In the genomic region with DNA sequence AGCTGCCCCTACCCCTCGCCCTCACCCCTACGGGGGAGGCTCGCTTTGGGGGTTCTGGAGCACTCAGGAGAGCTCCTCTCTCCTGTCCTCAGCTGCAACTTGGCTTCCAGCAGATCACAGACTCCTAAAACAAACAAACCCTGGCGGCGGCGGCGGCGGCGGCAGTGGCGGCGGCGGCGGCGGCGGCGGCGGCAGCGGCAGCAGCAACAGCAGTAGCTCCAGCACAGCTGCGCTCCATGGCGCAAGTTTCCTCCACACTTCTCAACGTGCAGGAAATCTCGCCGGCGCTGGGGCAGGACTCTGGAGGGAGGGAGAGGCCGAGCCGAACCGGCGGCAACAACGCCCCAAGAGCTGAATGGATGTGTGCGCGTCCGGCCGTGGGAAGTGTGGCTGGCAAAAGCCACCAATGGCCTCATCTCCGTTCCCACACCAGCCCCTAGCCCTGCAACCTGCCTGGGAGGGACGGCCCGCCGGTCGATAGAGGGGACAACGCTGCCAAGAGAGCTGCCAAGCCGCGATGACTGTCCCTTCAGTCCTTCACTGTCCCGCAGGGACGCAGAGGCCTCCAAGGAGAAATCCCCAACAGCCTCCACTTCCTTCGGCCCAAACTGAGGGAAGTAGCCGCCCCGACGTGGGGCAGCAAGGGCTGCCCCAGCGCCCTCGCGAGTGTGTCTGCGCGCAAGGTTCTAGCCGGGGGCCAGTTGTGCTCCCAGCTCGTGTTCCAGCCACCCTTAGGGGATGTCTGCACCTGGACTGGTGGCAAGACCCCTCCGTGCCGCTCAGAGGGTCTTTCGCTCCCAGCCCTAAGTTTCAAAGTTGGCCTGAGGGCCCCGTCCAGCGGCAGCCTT, we compare ENCODE assay signal across 9 cellular contexts. TPM values are rescaled to one million over a fixed set of nuclear protein-coding genes. Genes with fewer than 3 reads are reported as not detected.
DNase-seq lines count a peak whose midpoint lies in the region; ATAC-seq and TF ChIP-seq lines count a peak whose summit lies in the region.
"Had no signal": no experiment of that assay in that cellular context is flagged by ENCODE, and none has a peak within 500 bp of the region (broad histone marks: within the 10 kb centered on the region; RNA-seq: fewer than 3 reads in every experiment).

No MANE protein-coding gene starts in this region.

- H3K4me3 ChIP-seq in ascending aorta (peak overlapping the region; percentile 54 to 74), iPS-11a (ENCODE audit: low read depth, low read length) (peak overlapping the region; percentile 48), skin epidermis (peak overlapping the region; percentile 33 to 45 (median 40))
- H3K4me3 ChIP-seq: K562 had no signal

- DNase-seq in HEK293T (ENCODE audit: extremely low spot score) (peak; percentile 34), ascending aorta (ENCODE audit: low spot score in 2 of 2) (peak in 1 of 2 donors; percentile 64)
- DNase-seq in activated CD4-positive, alpha-beta T cell treated with anti-CD3 and anti-CD28 coated beads, Interleukin-2, amount 50 U/mL, for 4 hours, result no peak

- ATAC-seq in HG02571 (IDR thresholded peaks at IDR 0.05; ENCODE audit: unreplicated experiment) (no peak), GM19397 (IDR thresholded peaks at IDR 0.05; ENCODE audit: unreplicated experiment) (no peak), HG02870 (IDR thresholded peaks at IDR 0.05; ENCODE audit: unreplicated experiment) (no peak)
- ATAC-seq: K562 had no signal

- no peaks in the 10 kb centered on the region for H3K9me3 ChIP-seq in ascending aorta

- H3K36me3 ChIP-seq in ascending aorta, result no peaks in the 10 kb centered on the region

- no peaks in the 10 kb centered on the region for H3K27me3 ChIP-seq in ascending aorta

- H3K27ac ChIP-seq in ascending aorta (peak overlapping the region; percentile 56 to 69), skin epidermis (peak overlapping the region in 12 of 21 experiments; percentile 5 to 65 (median 46))

- no peak for TF ChIP-seq CTCF in ascending aorta (IDR thresholded peaks at IDR 0.05)

- CTCF ChIA-PET in HEK293T (lab: Yijun Ruan, JAX), result interaction anchor here (0.5 to 1.0 kb wide), 2 partner anchors 13 to 37 kb away, joined by 3 read pairs; no protein-coding TSS in a partner anchor

- no peaks in the 10 kb centered on the region for H3K4me1 ChIP-seq in ascending aorta

- intact Hi-C loops in ascending aorta (cut with DNase I), result loop anchor here (5.0 to 10.0 kb wide), 2 partner anchors 106 to 928 kb away; no protein-coding TSS in a partner anchor

- POLR2A ChIA-PET in HEK293T (lab: Yijun Ruan, JAX), result no interaction called here

TF ChIP-seq in HEK293T, 16 proteins besides CTCF, POLR2A, EP300 and RAD21:
- no peak for TF ChIP-seq LEF1 (IDR thresholded peaks at IDR 0.05; ENCODE audit: borderline replicate concordance)
- no peak for TF ChIP-seq ARNT (IDR thresholded peaks at IDR 0.05)
- no peak for TF ChIP-seq FOXM1 (IDR thresholded peaks at IDR 0.05; ENCODE audit: borderline replicate concordance)
- TF ChIP-seq FOXK2 (IDR thresholded peaks at IDR 0.05), result no peak

RNA-seq across cellular contexts. Expression of a gene that starts 0.8 kb away (rescaled TPM):
- total RNA-seq in ascending aorta, result 25.3 TPM
- total RNA-seq: K562 had no signal
